Comparison of ENCODE assay signal across 1 cellular context in the genomic region with DNA sequence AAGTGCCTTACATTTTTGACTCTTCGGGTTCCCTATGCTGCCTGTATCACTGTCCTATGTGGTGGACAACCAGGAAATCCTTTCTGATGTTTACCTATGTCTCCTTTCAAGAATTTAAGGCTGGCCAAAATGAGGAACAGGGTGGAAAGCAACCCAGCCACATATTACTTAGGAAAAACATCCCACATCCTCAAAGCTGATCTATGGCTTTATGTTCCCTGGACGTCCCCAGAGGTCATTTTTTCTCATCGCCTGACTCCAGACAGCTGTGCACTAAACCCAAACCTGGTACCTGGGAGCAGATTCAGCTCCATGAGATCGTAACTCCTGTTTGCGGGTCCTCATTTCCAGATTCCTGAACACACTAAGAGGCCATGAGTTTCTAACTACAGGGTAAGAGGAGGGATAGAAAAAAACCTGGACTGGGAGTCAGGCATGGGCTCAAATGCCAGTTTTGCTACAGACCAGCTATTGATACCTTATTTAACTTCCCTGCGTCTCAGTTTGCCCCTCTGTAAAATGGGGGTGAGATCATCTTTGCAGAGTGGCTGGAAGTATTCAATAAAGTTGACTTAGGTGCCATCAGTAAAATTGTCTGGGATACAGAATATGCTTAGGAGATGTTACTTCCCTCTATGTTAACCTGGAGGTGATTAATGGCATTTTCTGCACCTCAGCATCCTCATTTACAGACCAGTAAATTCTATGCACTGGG.
TF ChIP-seq lines count a peak whose summit lies in the region.

No MANE protein-coding gene starts in this region.

TF ChIP-seq in IMR-90, 13 proteins besides CTCF, POLR2A, EP300 and RAD21:
- TF ChIP-seq FOS (IDR thresholded peaks at IDR 0.05; ENCODE audit: low read depth, low read length) (no peak), NFE2L2 (IDR thresholded peaks at IDR 0.05; ENCODE audit: low read depth, low read length) (no peak), CEBPB (IDR thresholded peaks at IDR 0.05; ENCODE audit: low read depth, low read length) (no peak), CHD1 (IDR thresholded peaks at IDR 0.05; ENCODE audit: low read depth, low read length) (no peak), RCOR1 (IDR thresholded peaks at IDR 0.05; ENCODE audit: insufficient replicate concordance, low read length) (no peak), RFX5 (IDR thresholded peaks at IDR 0.05; ENCODE audit: low read depth, low read length) (no peak), MAFK (IDR thresholded peaks at IDR 0.05; ENCODE audit: low read depth, low read length) (no peak), BHLHE40 (IDR thresholded peaks at IDR 0.05; ENCODE audit: low read depth, low read length) (no peak), MXI1 (IDR thresholded peaks at IDR 0.05; ENCODE audit: borderline replicate concordance, low read depth, low read length) (no peak), MAZ (IDR thresholded peaks at IDR 0.05; ENCODE audit: borderline replicate concordance, low read depth, low read length) (no peak), SMC3 (IDR thresholded peaks at IDR 0.05; ENCODE audit: low read depth, low read length) (no peak)
- TF ChIP-seq, protein P1, sequence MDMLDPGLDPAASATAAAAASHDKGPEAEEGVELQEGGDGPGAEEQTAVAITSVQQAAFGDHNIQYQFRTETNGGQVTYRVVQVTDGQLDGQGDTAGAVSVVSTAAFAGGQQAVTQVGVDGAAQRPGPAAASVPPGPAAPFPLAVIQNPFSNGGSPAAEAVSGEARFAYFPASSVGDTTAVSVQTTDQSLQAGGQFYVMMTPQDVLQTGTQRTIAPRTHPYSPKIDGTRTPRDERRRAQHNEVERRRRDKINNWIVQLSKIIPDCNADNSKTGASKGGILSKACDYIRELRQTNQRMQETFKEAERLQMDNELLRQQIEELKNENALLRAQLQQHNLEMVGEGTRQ (IDR thresholded peaks at IDR 0.05; ENCODE audit: low read depth, low read length), result no peak
- TF ChIP-seq, protein P2, sequence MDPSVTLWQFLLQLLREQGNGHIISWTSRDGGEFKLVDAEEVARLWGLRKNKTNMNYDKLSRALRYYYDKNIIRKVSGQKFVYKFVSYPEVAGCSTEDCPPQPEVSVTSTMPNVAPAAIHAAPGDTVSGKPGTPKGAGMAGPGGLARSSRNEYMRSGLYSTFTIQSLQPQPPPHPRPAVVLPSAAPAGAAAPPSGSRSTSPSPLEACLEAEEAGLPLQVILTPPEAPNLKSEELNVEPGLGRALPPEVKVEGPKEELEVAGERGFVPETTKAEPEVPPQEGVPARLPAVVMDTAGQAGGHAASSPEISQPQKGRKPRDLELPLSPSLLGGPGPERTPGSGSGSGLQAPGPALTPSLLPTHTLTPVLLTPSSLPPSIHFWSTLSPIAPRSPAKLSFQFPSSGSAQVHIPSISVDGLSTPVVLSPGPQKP (IDR thresholded peaks at IDR 0.05; ENCODE audit: borderline replicate concordance, low read depth, low read length), result no peak
